Comparison of ENCODE assay signal across 19 cellular contexts in genomic region chr2:47518497-47519146, GRCh38. TPM values are rescaled to one million over a fixed set of nuclear protein-coding genes. Genes with fewer than 3 reads are reported as not detected.
"Had no signal": no experiment of that assay in that cellular context is flagged by ENCODE, and none has a peak within 500 bp of the region (broad histone marks: within the 10 kb centered on the region; RNA-seq: fewer than 3 reads in every experiment).

No MANE protein-coding gene starts in this region.

- H3K36me3 Mint-ChIP-seq: activated CD4-positive, alpha-beta memory T cell treated with anti-CD3 and anti-CD28 coated beads for 36 hours; activated CD8-positive, alpha-beta memory T cell treated with anti-CD3 and anti-CD28 coated beads, Interleukin-2, amount 10 ng/mL, durations not matched to agents 7 days and 5 days had no signal

- H3K9me3 Mint-ChIP-seq: activated CD4-positive, alpha-beta memory T cell treated with anti-CD3 and anti-CD28 coated beads for 36 hours; activated naive CD4-positive, alpha-beta T cell treated with anti-CD3 and anti-CD28 coated beads, Interleukin-2, amount 50 U/mL, for 72 hours; activated T-helper 2 cell treated with anti-CD3 and anti-CD28 coated beads, Interferon-gamma antibody, Interleukin-2, Interleukin-4, amounts not matched to agents 10 μg/mL and 5 μg/mL and 100 μg/mL, durations not matched to agents 14 hours and 24 hours and 36 hours; dendritic cell treated with granulocyte-macrophage colony-stimulating factor and Interleukin-4, amounts not matched to agents 40 ng/mL and 50 ng/mL, for 4 days; endodermal cell; T-cell had no signal

- H3K27me3 Mint-ChIP-seq: activated CD4-positive, alpha-beta memory T cell treated with anti-CD3 and anti-CD28 coated beads for 36 hours; activated CD4-positive, alpha-beta T cell treated with anti-CD3 and anti-CD28 coated beads for 36 hours; activated CD8-positive, alpha-beta memory T cell treated with anti-CD3 and anti-CD28 coated beads, Interleukin-2, amount 10 ng/mL, durations not matched to agents 7 days and 5 days; T-cell had no signal

- ATAC-seq: activated CD4-positive, alpha-beta T cell treated with anti-CD3 and anti-CD28 coated beads for 36 hours; activated CD8-positive, alpha-beta memory T cell treated with anti-CD3 and anti-CD28 coated beads, Interleukin-2, amount 10 ng/mL, durations not matched to agents 7 days and 5 days; activated naive CD4-positive, alpha-beta T cell treated with anti-CD3 and anti-CD28 coated beads, Interleukin-2, amount 50 U/mL, for 72 hours; gastrocnemius medialis; heart left ventricle; left colon; pancreas; T-cell had no signal

- H3K27ac Mint-ChIP-seq: activated CD4-positive, alpha-beta memory T cell treated with anti-CD3 and anti-CD28 coated beads for 36 hours; activated CD4-positive, alpha-beta T cell treated with anti-CD3 and anti-CD28 coated beads for 36 hours; activated CD8-positive, alpha-beta memory T cell treated with anti-CD3 and anti-CD28 coated beads, Interleukin-2, amount 10 ng/mL, durations not matched to agents 7 days and 5 days; activated naive CD4-positive, alpha-beta T cell treated with anti-CD3 and anti-CD28 coated beads, Interleukin-2, amount 50 U/mL, for 72 hours; activated T-helper 2 cell treated with anti-CD3 and anti-CD28 coated beads, Interferon-gamma antibody, Interleukin-2, Interleukin-4, amounts not matched to agents 10 μg/mL and 5 μg/mL and 100 μg/mL, durations not matched to agents 14 hours and 24 hours and 36 hours; dendritic cell treated with granulocyte-macrophage colony-stimulating factor and Interleukin-4, amounts not matched to agents 40 ng/mL and 50 ng/mL, for 4 days; endodermal cell; T-cell had no signal

- DNase-seq: activated CD4-positive, alpha-beta memory T cell treated with anti-CD3 and anti-CD28 coated beads for 36 hours; activated CD4-positive, alpha-beta T cell treated with anti-CD3 and anti-CD28 coated beads for 36 hours; activated CD8-positive, alpha-beta memory T cell treated with anti-CD3 and anti-CD28 coated beads, Interleukin-2, amount 10 ng/mL, durations not matched to agents 7 days and 5 days; activated T-cell treated with anti-CD3 and anti-CD28 coated beads, Interleukin-2, amount 50 U/mL, for 1 hour; endodermal cell; erythroblast; gastrocnemius medialis; heart left ventricle; left colon; midbrain; pancreas; stimulated activated CD4-positive, alpha-beta T cell treated with anti-CD3 and anti-CD28 coated beads, Interleukin-1b, Interleukin-23, amount 100 ng/mL, for 48 hours; T-cell; T1000 had no signal

- H3K9me3 ChIP-seq: gastrocnemius medialis, heart left ventricle, pancreas had no signal

- H3K4me3 Mint-ChIP-seq: activated CD4-positive, alpha-beta memory T cell treated with anti-CD3 and anti-CD28 coated beads for 36 hours; activated CD4-positive, alpha-beta T cell treated with anti-CD3 and anti-CD28 coated beads for 36 hours; activated CD8-positive, alpha-beta memory T cell treated with anti-CD3 and anti-CD28 coated beads, Interleukin-2, amount 10 ng/mL, durations not matched to agents 7 days and 5 days; dendritic cell treated with granulocyte-macrophage colony-stimulating factor and Interleukin-4, amounts not matched to agents 40 ng/mL and 50 ng/mL, for 4 days; endodermal cell had no signal

- H3K36me3 ChIP-seq: gastrocnemius medialis, heart left ventricle, pancreas had no signal

- H3K4me3 ChIP-seq: gastrocnemius medialis, heart left ventricle, lung, pancreas had no signal

- H3K4me1 ChIP-seq: pancreas had no signal

- H3K27ac ChIP-seq: gastrocnemius medialis, heart left ventricle, pancreas had no signal

- H3K27me3 ChIP-seq: gastrocnemius medialis, pancreas had no signal

RNA-seq across cellular contexts. Expression of gene KCNK12, which starts 52.2 kb away (rescaled TPM):
- total RNA-seq: gastrocnemius medialis, myocyte had no signal
